ENCODE assay signal across 13 cellular contexts in genomic region chr14:45868377-45868776, GRCh38.
A peak's percentile ranks its signal among the peaks of the same experiment; 100 is the strongest.
DNase-seq lines count a peak whose midpoint lies in the region; ATAC-seq and TF ChIP-seq lines count a peak whose summit lies in the region.
"Had no signal": no experiment of that assay in that cellular context is flagged by ENCODE, and none has a peak within 500 bp of the region (broad histone marks: within the 10 kb centered on the region; RNA-seq: fewer than 3 reads in every experiment).

No MANE protein-coding gene starts in this region.

- intact Hi-C loops in left ventricle myocardium superior (cut with micrococcal nuclease) = no loop called here

- no peak overlapping the region for H3K4me3 Mint-ChIP-seq in nephron progenitor cell

- ATAC-seq in GM18498 (IDR thresholded peaks at IDR 0.05; ENCODE audit: unreplicated experiment) = peak; percentile 78
- peak; percentile 73 for ATAC-seq in GM21390 (IDR thresholded peaks at IDR 0.05; ENCODE audit: unreplicated experiment)
- peak; percentile 52 for ATAC-seq in HG02973 (IDR thresholded peaks at IDR 0.05; ENCODE audit: unreplicated experiment)
- peak; percentile 65 for ATAC-seq in HG03571 (IDR thresholded peaks at IDR 0.05; ENCODE audit: unreplicated experiment)
- ATAC-seq in left ventricle myocardium superior = no peak
- ATAC-seq: HCT116 had no signal

- peaks cover 4% of the 10 kb centered on the region for H3K4me1 Mint-ChIP-seq in nephron progenitor cell

- TF ChIP-seq CTCF in nephron progenitor cell (IDR thresholded peaks at IDR 0.05) = no peak

- DNase-seq in activated gamma-delta T cell treated with Interleukin-2 at 50 U/mL for 16 hours (no peak), HUDEP-2 (lab: John Stamatoyannopoulos, UW; ENCODE audit: unreplicated experiment in 76 of 76) (no peak), nephron progenitor cell (no peak), left ventricle myocardium superior (no peak)
- DNase-seq: activated CD4-positive, alpha-beta T cell treated with anti-CD3 and anti-CD28 coated beads, Interleukin-2, amount 50 U/mL, for 4 hours; anterior cingulate cortex; hypothalamus; NCI-H1048 had no signal

- H3K9me3 Mint-ChIP-seq in nephron progenitor cell = peaks cover 39% of the 10 kb centered on the region

- no peak overlapping the region for H3K27ac Mint-ChIP-seq in nephron progenitor cell

- H3K27me3 Mint-ChIP-seq in nephron progenitor cell (ENCODE audit: low read depth, poor library complexity) = no peaks in the 10 kb centered on the region

- peaks cover 12% of the 10 kb centered on the region for H3K36me3 Mint-ChIP-seq in nephron progenitor cell (ENCODE audit: low read depth)
